Comparison of ENCODE assay signal across 29 cellular contexts in genomic region chrX:44908838-44909237, GRCh38. TPM values are rescaled to one million over a fixed set of nuclear protein-coding genes. Genes with fewer than 3 reads are reported as not detected.
DNase-seq lines count a peak whose midpoint lies in the region; ATAC-seq, FAIRE-seq and TF ChIP-seq lines count a peak whose summit lies in the region.
"Had no signal": no experiment of that assay in that cellular context is flagged by ENCODE, and none has a peak within 500 bp of the region (broad histone marks: within the 10 kb centered on the region; RNA-seq: fewer than 3 reads in every experiment).

No MANE protein-coding gene starts in this region.

- H4K8ac ChIP-seq in trophoblast cell (ENCODE audit: low read depth, low read length) = no peak overlapping the region

- H2BK120ac ChIP-seq in trophoblast cell (ENCODE audit: insufficient read depth, low read length, poor library complexity) = no peak overlapping the region

- TF ChIP-seq CTCF in CD14-positive monocyte (IDR thresholded peaks at IDR 0.05) = no peak

- peaks cover 0 to 1% of the 10 kb centered on the region in 2 experiments for H3K36me3 ChIP-seq in trophoblast cell (ENCODE audit: control insufficient read depth in 1 of 2, insufficient read depth in 2 of 2, low read length in 2 of 2)
- H3K36me3 ChIP-seq: Peyer's patch, right lobe of liver, transverse colon had no signal

- H4K12ac ChIP-seq in trophoblast cell (ENCODE audit: low read depth, low read length) = no peak overlapping the region

- H3K9me3 Mint-ChIP-seq in CD14-positive monocyte = peaks cover 0 to 9% (median 0%) of the 10 kb centered on the region in 7 donors
- H3K9me3 Mint-ChIP-seq in activated T-helper 17 cell treated with anti-CD3 and anti-CD28 coated beads, Interleukin-2, amount 50 U/mL, for 72 hours = peaks cover 3% of the 10 kb centered on the region
- H3K9me3 Mint-ChIP-seq: HFFc6 had no signal

- ATAC-seq in activated T-helper 17 cell treated with anti-CD3 and anti-CD28 coated beads, Interleukin-2, amount 50 U/mL, for 72 hours (replicated peaks) = no peak
- no peak for ATAC-seq in HG02610 (IDR thresholded peaks at IDR 0.05; ENCODE audit: unreplicated experiment)

- H3K79me1 ChIP-seq in trophoblast cell (ENCODE audit: low read length) = no peaks in the 10 kb centered on the region

- no peak overlapping the region for H3K4me2 ChIP-seq in trophoblast cell (ENCODE audit: low read length)

- H3K27me3 ChIP-seq in trophoblast cell (ENCODE audit: insufficient read depth, low read length) = no peaks in the 10 kb centered on the region
- H3K27me3 ChIP-seq: BLaER1 treated with 17β-estradiol and CSF1 and Interleukin-3, amounts not matched to agents 10 nM and 100 nM; Peyer's patch; right lobe of liver; transverse colon had no signal

- no peak overlapping the region for H2BK5ac ChIP-seq in trophoblast cell (ENCODE audit: low read depth, low read length, poor library complexity)

- no peaks in the 10 kb centered on the region for H3K79me2 ChIP-seq in trophoblast cell (ENCODE audit: control insufficient read depth, insufficient read depth, low read length, poor library complexity)

- H4K91ac ChIP-seq in trophoblast cell (ENCODE audit: low read depth, low read length) = no peak overlapping the region

- H2BK12ac ChIP-seq in trophoblast cell (ENCODE audit: low read length) = no peak overlapping the region

- no peak overlapping the region for H3K9ac ChIP-seq in trophoblast cell (ENCODE audit: low read length)
- H3K9ac ChIP-seq: BLaER1 treated with 17β-estradiol and CSF1 and Interleukin-3, amounts not matched to agents 10 nM and 100 nM had no signal

- no CpG with 5 or more reads among the region's 3 CpGs for whole genome bisulfite sequencing in trophoblast cell (ENCODE audit: extremely low coverage, insufficient coverage, insufficient read length)

- intact Hi-C loops in CD14-positive monocyte (cut with micrococcal nuclease) = no loop called here

- peak; percentile 63 for FAIRE-seq in GM18507 (lab: Jason Lieb, UNC)

- H2AFZ ChIP-seq in trophoblast cell (ENCODE audit: insufficient read depth, low read length, poor library complexity) = no peak overlapping the region

- no peak overlapping the region for H3K14ac ChIP-seq in trophoblast cell (ENCODE audit: low read length)

- H3K4ac ChIP-seq in trophoblast cell (ENCODE audit: low read depth, low read length) = peak overlapping the region; percentile 14

- H2AK5ac ChIP-seq in trophoblast cell (ENCODE audit: low read length) = no peak overlapping the region

- no peak overlapping the region for H3K27ac ChIP-seq in trophoblast cell (ENCODE audit: low read depth, low read length)
- H3K27ac ChIP-seq: coronary artery, transverse colon, VCaP had no signal

- H3K27me3 Mint-ChIP-seq in CD14-positive monocyte (ENCODE audit: low read depth in 3 of 3) = peaks cover 0 to 2% (median 0%) of the 10 kb centered on the region in 3 donors
- H3K27me3 Mint-ChIP-seq in activated T-helper 17 cell treated with anti-CD3 and anti-CD28 coated beads, Interleukin-2, amount 50 U/mL, for 72 hours = no peaks in the 10 kb centered on the region
- H3K27me3 Mint-ChIP-seq: activated naive CD8-positive, alpha-beta T cell had no signal

- H3K27ac Mint-ChIP-seq in CD14-positive monocyte = peak overlapping the region; percentile 4 to 84 (median 68)
- no peak overlapping the region for H3K27ac Mint-ChIP-seq in activated T-helper 17 cell treated with anti-CD3 and anti-CD28 coated beads, Interleukin-2, amount 50 U/mL, for 72 hours
- H3K27ac Mint-ChIP-seq: HFFc6; T-helper 2 cell treated with Interferon-gamma antibody and Interleukin-4, amounts not matched to agents 5 μg/mL and 100 μg/mL, for 36 hours had no signal

- H3K4me3 ChIP-seq in trophoblast cell (ENCODE audit: low read depth, low read length) = no peak overlapping the region
- H3K4me3 ChIP-seq: coronary artery, Peyer's patch, right lobe of liver, transverse colon had no signal

- no peaks in the 10 kb centered on the region for H3K4me1 ChIP-seq in trophoblast cell (ENCODE audit: control insufficient read depth in 1 of 2, insufficient read depth in 2 of 2, low read length in 2 of 2)

- H3K4me3 Mint-ChIP-seq in CD14-positive monocyte = no peak overlapping the region
- peak overlapping the region; percentile 64 for H3K4me3 Mint-ChIP-seq in activated T-helper 17 cell treated with anti-CD3 and anti-CD28 coated beads, Interleukin-2, amount 50 U/mL, for 72 hours
- H3K4me3 Mint-ChIP-seq: HFFc6; T-helper 2 cell treated with Interferon-gamma antibody and Interleukin-4, amounts not matched to agents 5 μg/mL and 100 μg/mL, for 36 hours had no signal

- no peak for DNase-seq in CD14-positive monocyte (ENCODE audit: low spot score)
- no peak for DNase-seq in GM18507 (ENCODE audit: extremely low spot score, insufficient read length, low read depth)
- DNase-seq in trophoblast cell = no peak
- no peak for DNase-seq in KBM-7
- DNase-seq in mesenteric fat pad (ENCODE audit: low spot score) = no peak
- DNase-seq: activated CD4-positive, alpha-beta T cell treated with anti-CD3 and anti-CD28 coated beads for 48 hours; activated effector memory CD4-positive, alpha-beta T cell treated with anti-CD3 and anti-CD28 coated beads, Interleukin-2, amount 50 U/mL, for 16 hours; anterior cingulate cortex; Caco-2; DMS53; effector CD8-positive, alpha-beta T cell; HFFc6; hypothalamus; left cardiac atrium; NCI-H1092 treated with DMSO at 0.1 percent for 48 hours; NCI-H1694 treated with DMSO at 0.1 percent for 48 hours; NCI-H526 treated with DMSO at 0.1 percent for 48 hours; Peyer's patch; right lobe of liver; SHP77 treated with DMSO at 0.1 percent for 48 hours; stimulated activated CD4-positive, alpha-beta T cell treated with anti-CD3 and anti-CD28 coated beads, Interleukin-4, amount 100 ng/mL, for 24 hours; transverse colon had no signal

- no peak overlapping the region for H3K18ac ChIP-seq in trophoblast cell (ENCODE audit: low read length)

- peaks cover 0 to 8% of the 10 kb centered on the region in 2 donors for H3K36me3 Mint-ChIP-seq in CD14-positive monocyte
- H3K36me3 Mint-ChIP-seq in activated T-helper 17 cell treated with anti-CD3 and anti-CD28 coated beads, Interleukin-2, amount 50 U/mL, for 72 hours (ENCODE audit: low read depth) = no peaks in the 10 kb centered on the region

- H3K4me1 Mint-ChIP-seq in CD14-positive monocyte = peaks cover 49% of the 10 kb centered on the region
- H3K4me1 Mint-ChIP-seq in activated T-helper 17 cell treated with anti-CD3 and anti-CD28 coated beads, Interleukin-2, amount 50 U/mL, for 72 hours = peaks cover 13% of the 10 kb centered on the region

- H3K23ac ChIP-seq in trophoblast cell (ENCODE audit: low read length) = no peak overlapping the region

- in situ Hi-C loops in KBM-7 (cut with MboI; ENCODE audit: low pct_unique_long_range_greater_than_20kb, low sequenced_read_pairs) = no loop called here

- H3K9me3 ChIP-seq in trophoblast cell (ENCODE audit: insufficient read depth, low read depth, low read length) = no peaks in the 10 kb centered on the region
- H3K9me3 ChIP-seq: Caco-2, Peyer's patch, right lobe of liver, transverse colon had no signal

RNA-seq across cellular contexts. Expression of gene KDM6A, which starts 35.9 kb away (rescaled TPM):
- polyA plus RNA-seq in CD14-positive monocyte = 10 to 100 TPM in 1 of 2 donors, 1 to 10 TPM in 1; 7.6 to 13.8 TPM
- total RNA-seq in activated T-helper 17 cell treated with anti-CD3 and anti-CD28 coated beads, Interleukin-2, amount 50 U/mL, for 72 hours = 10 to 100 TPM; 24.4 to 33.1 TPM
- 60.3 and 60.8 TPM in 2 replicates for polyA plus RNA-seq in trophoblast cell (2013)
- 28.4 TPM for total RNA-seq in mesenteric fat pad
